23 cellular contexts compared by ENCODE assay signal in genomic region chr1:38889589-38889988, GRCh38. TPM values are rescaled to one million over a fixed set of nuclear protein-coding genes. Genes with fewer than 3 reads are reported as not detected.
DNase-seq lines count a peak whose midpoint lies in the region; FAIRE-seq and TF ChIP-seq lines count a peak whose summit lies in the region.
"Had no signal": no experiment of that assay in that cellular context is flagged by ENCODE, and none has a peak within 500 bp of the region (broad histone marks: within the 10 kb centered on the region; RNA-seq: fewer than 3 reads in every experiment).

No MANE protein-coding gene starts in this region.

- no peaks in the 10 kb centered on the region for H3K4me1 Mint-ChIP-seq in osteocyte (ENCODE audit: unreplicated experiment)
- H3K4me1 Mint-ChIP-seq: CD14-positive monocyte; CD4-positive, alpha-beta memory T cell; CD4-positive, CD25-positive, alpha-beta regulatory T cell; CD8-positive, alpha-beta memory T cell had no signal

- H3K4me3 Mint-ChIP-seq in osteocyte (ENCODE audit: unreplicated experiment): no peak overlapping the region
- H3K4me3 Mint-ChIP-seq: CD14-positive monocyte; CD4-positive, alpha-beta memory T cell; CD4-positive, CD25-positive, alpha-beta regulatory T cell; CD8-positive, alpha-beta memory T cell had no signal

- H2AK5ac ChIP-seq in trophoblast cell (ENCODE audit: low read length): no peak overlapping the region

- TF ChIP-seq POLR2A in GM12892 (IDR thresholded peaks at IDR 0.05; ENCODE audit: low read depth, low read length): no peak

- H3K4me3 ChIP-seq in trophoblast cell (ENCODE audit: low read depth, low read length) (no peak overlapping the region), subcutaneous abdominal adipose tissue (ENCODE audit: low read depth in 1 of 5, low read length in 5 of 5) (peak overlapping the region in 1 of 5 donors; percentile 25)
- H3K4me3 ChIP-seq: BLaER1 had no signal

- H3K4me1 ChIP-seq in trophoblast cell (ENCODE audit: control insufficient read depth in 1 of 2, insufficient read depth in 2 of 2, low read length in 2 of 2) (peaks cover 2 to 3% of the 10 kb centered on the region in 2 experiments), subcutaneous abdominal adipose tissue (ENCODE audit: control insufficient read depth in 5 of 5, insufficient read depth in 5 of 5, low read length in 5 of 5) (peaks cover 0 to 22% (median 17%) of the 10 kb centered on the region in 5 donors)
- H3K4me1 ChIP-seq: BE2C had no signal

- no peak overlapping the region for H3K4me2 ChIP-seq in trophoblast cell (ENCODE audit: low read length)
- H3K4me2 ChIP-seq: BLaER1 had no signal

- no peak overlapping the region for H4K12ac ChIP-seq in trophoblast cell (ENCODE audit: low read depth, low read length)

- H3K36me3 ChIP-seq in trophoblast cell (ENCODE audit: control insufficient read depth in 1 of 2, insufficient read depth in 2 of 2, low read length in 2 of 2) (no peaks in the 10 kb centered on the region), subcutaneous abdominal adipose tissue (ENCODE audit: control insufficient read depth in 5 of 5, insufficient read depth in 5 of 5, low read length in 5 of 5) (peaks cover 0 to 3% (median 0%) of the 10 kb centered on the region in 5 donors)
- H3K36me3 ChIP-seq: BE2C, BLaER1 had no signal

- peaks cover 10% of the 10 kb centered on the region for H3K36me3 Mint-ChIP-seq in osteocyte (ENCODE audit: unreplicated experiment)
- H3K36me3 Mint-ChIP-seq: CD4-positive, alpha-beta memory T cell; CD4-positive, CD25-positive, alpha-beta regulatory T cell; CD8-positive, alpha-beta memory T cell had no signal

- H3K23ac ChIP-seq in trophoblast cell (ENCODE audit: low read length): peak overlapping the region; percentile 74

- no peak overlapping the region for H3K14ac ChIP-seq in trophoblast cell (ENCODE audit: low read length)

- no peak for TF ChIP-seq CTCF in osteocyte (IDR thresholded peaks at IDR 0.05)

- no peak for FAIRE-seq in GM12892 (lab: Jason Lieb, UNC)
- FAIRE-seq: A204.1, G401.6, GM18507 had no signal

- no peak overlapping the region for H3K27ac Mint-ChIP-seq in osteocyte (ENCODE audit: unreplicated experiment)
- H3K27ac Mint-ChIP-seq: CD4-positive, alpha-beta memory T cell; CD4-positive, CD25-positive, alpha-beta regulatory T cell; CD8-positive, alpha-beta memory T cell had no signal

- H3K9me3 ChIP-seq in trophoblast cell (ENCODE audit: insufficient read depth, low read depth, low read length) (no peaks in the 10 kb centered on the region), subcutaneous abdominal adipose tissue (ENCODE audit: control insufficient read depth in 5 of 5, low read length in 5 of 5) (no peaks in the 10 kb centered on the region)
- H3K9me3 ChIP-seq: BE2C, BLaER1 had no signal

- H3K79me2 ChIP-seq in trophoblast cell (ENCODE audit: control insufficient read depth, insufficient read depth, low read length, poor library complexity): no peaks in the 10 kb centered on the region

- no peak overlapping the region for H2BK12ac ChIP-seq in trophoblast cell (ENCODE audit: low read length)

- H3K4ac ChIP-seq in trophoblast cell (ENCODE audit: low read depth, low read length): no peak overlapping the region

- H4K8ac ChIP-seq in trophoblast cell (ENCODE audit: low read depth, low read length): no peak overlapping the region

- no peaks in the 10 kb centered on the region for H3K27me3 ChIP-seq in trophoblast cell (ENCODE audit: insufficient read depth, low read length)
- H3K27me3 ChIP-seq in subcutaneous abdominal adipose tissue (ENCODE audit: control insufficient read depth in 5 of 5, insufficient read depth in 4 of 5, low read length in 5 of 5): no peaks in the 10 kb centered on the region
- H3K27me3 ChIP-seq: BE2C, BLaER1 had no signal

- no peaks in the 10 kb centered on the region for H3K27me3 Mint-ChIP-seq in osteocyte (ENCODE audit: unreplicated experiment)
- H3K27me3 Mint-ChIP-seq: CD4-positive, alpha-beta memory T cell; CD4-positive, CD25-positive, alpha-beta regulatory T cell had no signal

- H4K91ac ChIP-seq in trophoblast cell (ENCODE audit: low read depth, low read length): no peak overlapping the region

- H3K9me3 Mint-ChIP-seq in osteocyte (ENCODE audit: unreplicated experiment): no peaks in the 10 kb centered on the region
- H3K9me3 Mint-ChIP-seq: CD14-positive monocyte; CD4-positive, alpha-beta memory T cell; CD4-positive, CD25-positive, alpha-beta regulatory T cell; CD8-positive, alpha-beta memory T cell had no signal

- no CpG with 5 or more reads among the region's 5 CpGs for WGBS in trophoblast cell (ENCODE audit: extremely low coverage, insufficient coverage, insufficient read length)

- no peak overlapping the region for H2AFZ ChIP-seq in trophoblast cell (ENCODE audit: insufficient read depth, low read length, poor library complexity)

- peak overlapping the region; percentile 74 for H3K9ac ChIP-seq in trophoblast cell (ENCODE audit: low read length)
- H3K9ac ChIP-seq in subcutaneous abdominal adipose tissue (ENCODE audit: low read length in 5 of 5): peak overlapping the region in 1 of 5 donors; percentile 46
- H3K9ac ChIP-seq: BLaER1 had no signal

- H3K79me1 ChIP-seq in trophoblast cell (ENCODE audit: low read length): no peaks in the 10 kb centered on the region

- no peak overlapping the region for H2BK5ac ChIP-seq in trophoblast cell (ENCODE audit: low read depth, low read length, poor library complexity)

- H2BK120ac ChIP-seq in trophoblast cell (ENCODE audit: insufficient read depth, low read length, poor library complexity): no peak overlapping the region

- peak; percentile 19 for DNase-seq in osteocyte (ENCODE audit: extremely low spot score, unreplicated experiment)
- DNase-seq in trophoblast cell: peak; percentile 68 to 81
- no peak for DNase-seq in GM12892 (ENCODE audit: insufficient read length)
- no peak for DNase-seq in stimulated activated CD8-positive, alpha-beta memory T cell treated with anti-CD3 and anti-CD28 coated beads, Interleukin-4, amount 100 ng/mL, for 48 hours
- DNase-seq: 8988T; ACHN; BE2C; C1 segment of cervical spinal cord; CD4-positive, alpha-beta memory T cell; CD4-positive, CD25-positive, alpha-beta regulatory T cell; CD8-positive, alpha-beta memory T cell; COR-L47; DMS 273 treated with DMSO at 0.1 percent for 48 hours; DMS79 treated with DMSO at 0.1 percent for 48 hours; GF-D8 had no signal

- no peak overlapping the region for H3K18ac ChIP-seq in trophoblast cell (ENCODE audit: low read length)

- H3K27ac ChIP-seq in trophoblast cell (ENCODE audit: low read depth, low read length): no peak overlapping the region
- H3K27ac ChIP-seq in subcutaneous abdominal adipose tissue (ENCODE audit: low read depth, low read length): peak overlapping the region; percentile 35
- H3K27ac ChIP-seq: BLaER1 had no signal

RNA-seq across cellular contexts. Expression of gene GJA9, which starts 8.2 kb away (rescaled TPM):
- not detected in 2 replicates for total RNA-seq in osteocyte
- not detected in 2 replicates for polyA plus RNA-seq in trophoblast cell (2013)
- 0.45 TPM for polyA plus RNA-seq in GM12892 (2012; ENCODE audit: missing spikeins)
- total RNA-seq: A673; CD4-positive, alpha-beta memory T cell; CD4-positive, CD25-positive, alpha-beta regulatory T cell; CD8-positive, alpha-beta memory T cell had no signal
- polyA plus RNA-seq: AG04450; CD14-positive monocyte; CD4-positive, alpha-beta memory T cell; CD4-positive, CD25-positive, alpha-beta regulatory T cell; CD8-positive, alpha-beta memory T cell had no signal

RNA-seq across cellular contexts. Expression of gene MYCBP, which starts 16.4 kb away (rescaled TPM):
- total RNA-seq in osteocyte: 2.3 and 3.0 TPM in 2 replicates
- polyA plus RNA-seq in trophoblast cell (2013): 40.6 and 42.4 TPM in 2 replicates
- polyA plus RNA-seq in GM12892 (2012; ENCODE audit: missing spikeins): 25.3 TPM

RNA-seq across cellular contexts. Expression of gene RRAGC, which starts 30.0 kb away (rescaled TPM):
- 54.3 and 63.4 TPM in 2 replicates for total RNA-seq in osteocyte
- 36.4 and 39.7 TPM in 2 replicates for polyA plus RNA-seq in trophoblast cell (2013)
- polyA plus RNA-seq in GM12892 (2012; ENCODE audit: missing spikeins): 19.4 TPM

RNA-seq across cellular contexts. Expression of gene RHBDL2, which starts 52.0 kb away (rescaled TPM):
- total RNA-seq in osteocyte: not detected in 2 replicates
- not detected in 2 replicates for polyA plus RNA-seq in trophoblast cell (2013)
- polyA plus RNA-seq in GM12892 (2012; ENCODE audit: missing spikeins): 0.13 TPM
- total RNA-seq: A673; CD4-positive, alpha-beta memory T cell; CD4-positive, CD25-positive, alpha-beta regulatory T cell; CD8-positive, alpha-beta memory T cell had no signal
- polyA plus RNA-seq: CD4-positive, alpha-beta memory T cell; CD8-positive, alpha-beta memory T cell had no signal

Comparison
In these comparisons a context has a peak if more than half of its experiments do, and no peak if none do; other contexts are left out.
1. DNase-seq: peak in osteocyte (single experiment) and trophoblast cell (2 of 2); none in GM12892 (single experiment) and stimulated activated CD8-positive, alpha-beta memory T cell treated with anti-CD3 and anti-CD28 coated beads, Interleukin-4, amount 100 ng/mL, for 48 hours (single experiment).